1 cellular context compared by ENCODE assay signal in genomic region chr1:33182452-33182851, GRCh38.
TF ChIP-seq lines count a peak whose summit lies in the region.

No MANE protein-coding gene starts in this region.

TF ChIP-seq in WTC11, 78 proteins besides CTCF, POLR2A, EP300 and RAD21 (continued from another document):
- no peak for TF ChIP-seq PRDM15 (CRISPR knock-in tag; IDR thresholded peaks at IDR 0.05)
- TF ChIP-seq FOXK1 (CRISPR knock-in tag; IDR thresholded peaks at IDR 0.05): no peak
- no peak for TF ChIP-seq SMAD3 (CRISPR knock-in tag; IDR thresholded peaks at IDR 0.05; ENCODE audit: borderline replicate concordance)
- TF ChIP-seq SOX15 (CRISPR knock-in tag; IDR thresholded peaks at IDR 0.05): no peak
- TF ChIP-seq SMAD4 (CRISPR knock-in tag; IDR thresholded peaks at IDR 0.05): no peak
- TF ChIP-seq ZNF219 (CRISPR knock-in tag; IDR thresholded peaks at IDR 0.05; ENCODE audit: borderline replicate concordance): no peak
- no peak for TF ChIP-seq CREB1 (CRISPR knock-in tag; IDR thresholded peaks at IDR 0.05)
- no peak for TF ChIP-seq GABPB1 (CRISPR knock-in tag; IDR thresholded peaks at IDR 0.05)
TF ChIP-seq in WTC11: peak in this region for 0.
